Comparison of ENCODE assay signal across 1 cellular context in genomic region chr1:207152792-207153434, GRCh38.
TF ChIP-seq lines count a peak whose summit lies in the region.

No MANE protein-coding gene starts in this region.

TF ChIP-seq in HepG2, 621 proteins besides CTCF, POLR2A, EP300 and RAD21 (continued from another document and continues in another):
- peak; percentile 72 for TF ChIP-seq YY1 (IDR thresholded peaks at IDR 0.05; ENCODE audit: insufficient read depth, insufficient replicate concordance, low read depth, low read length)
- 0 out of 2 replicates have a peak, but pooled peaks have one; percentile 74 for TF ChIP-seq SALL2 (CRISPR knock-in tag; IDR thresholded peaks at IDR 0.05)
- TF ChIP-seq ZFP37 (CRISPR knock-in tag; IDR thresholded peaks at IDR 0.05; ENCODE audit: borderline replicate concordance), result no peak
- TF ChIP-seq, protein P1, sequence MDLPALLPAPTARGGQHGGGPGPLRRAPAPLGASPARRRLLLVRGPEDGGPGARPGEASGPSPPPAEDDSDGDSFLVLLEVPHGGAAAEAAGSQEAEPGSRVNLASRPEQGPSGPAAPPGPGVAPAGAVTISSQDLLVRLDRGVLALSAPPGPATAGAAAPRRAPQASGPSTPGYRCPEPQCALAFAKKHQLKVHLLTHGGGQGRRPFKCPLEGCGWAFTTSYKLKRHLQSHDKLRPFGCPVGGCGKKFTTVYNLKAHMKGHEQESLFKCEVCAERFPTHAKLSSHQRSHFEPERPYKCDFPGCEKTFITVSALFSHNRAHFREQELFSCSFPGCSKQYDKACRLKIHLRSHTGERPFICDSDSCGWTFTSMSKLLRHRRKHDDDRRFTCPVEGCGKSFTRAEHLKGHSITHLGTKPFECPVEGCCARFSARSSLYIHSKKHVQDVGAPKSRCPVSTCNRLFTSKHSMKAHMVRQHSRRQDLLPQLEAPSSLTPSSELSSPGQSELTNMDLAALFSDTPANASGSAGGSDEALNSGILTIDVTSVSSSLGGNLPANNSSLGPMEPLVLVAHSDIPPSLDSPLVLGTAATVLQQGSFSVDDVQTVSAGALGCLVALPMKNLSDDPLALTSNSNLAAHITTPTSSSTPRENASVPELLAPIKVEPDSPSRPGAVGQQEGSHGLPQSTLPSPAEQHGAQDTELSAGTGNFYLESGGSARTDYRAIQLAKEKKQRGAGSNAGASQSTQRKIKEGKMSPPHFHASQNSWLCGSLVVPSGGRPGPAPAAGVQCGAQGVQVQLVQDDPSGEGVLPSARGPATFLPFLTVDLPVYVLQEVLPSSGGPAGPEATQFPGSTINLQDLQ (CRISPR knock-in tag; IDR thresholded peaks at IDR 0.05), result no peak
- no peak for TF ChIP-seq ZNF510 (CRISPR knock-in tag; IDR thresholded peaks at IDR 0.05; ENCODE audit: low read depth)
- TF ChIP-seq ARNTL (CRISPR knock-in tag; IDR thresholded peaks at IDR 0.05), result no peak
- no peak for TF ChIP-seq ZNF33B (CRISPR knock-in tag; IDR thresholded peaks at IDR 0.05)
- TF ChIP-seq ZNF530 (CRISPR knock-in tag; IDR thresholded peaks at IDR 0.05; ENCODE audit: low read depth), result no peak
- no peak for TF ChIP-seq SCMH1 (CRISPR knock-in tag; IDR thresholded peaks at IDR 0.05; ENCODE audit: borderline replicate concordance)
- TF ChIP-seq, protein P2, sequence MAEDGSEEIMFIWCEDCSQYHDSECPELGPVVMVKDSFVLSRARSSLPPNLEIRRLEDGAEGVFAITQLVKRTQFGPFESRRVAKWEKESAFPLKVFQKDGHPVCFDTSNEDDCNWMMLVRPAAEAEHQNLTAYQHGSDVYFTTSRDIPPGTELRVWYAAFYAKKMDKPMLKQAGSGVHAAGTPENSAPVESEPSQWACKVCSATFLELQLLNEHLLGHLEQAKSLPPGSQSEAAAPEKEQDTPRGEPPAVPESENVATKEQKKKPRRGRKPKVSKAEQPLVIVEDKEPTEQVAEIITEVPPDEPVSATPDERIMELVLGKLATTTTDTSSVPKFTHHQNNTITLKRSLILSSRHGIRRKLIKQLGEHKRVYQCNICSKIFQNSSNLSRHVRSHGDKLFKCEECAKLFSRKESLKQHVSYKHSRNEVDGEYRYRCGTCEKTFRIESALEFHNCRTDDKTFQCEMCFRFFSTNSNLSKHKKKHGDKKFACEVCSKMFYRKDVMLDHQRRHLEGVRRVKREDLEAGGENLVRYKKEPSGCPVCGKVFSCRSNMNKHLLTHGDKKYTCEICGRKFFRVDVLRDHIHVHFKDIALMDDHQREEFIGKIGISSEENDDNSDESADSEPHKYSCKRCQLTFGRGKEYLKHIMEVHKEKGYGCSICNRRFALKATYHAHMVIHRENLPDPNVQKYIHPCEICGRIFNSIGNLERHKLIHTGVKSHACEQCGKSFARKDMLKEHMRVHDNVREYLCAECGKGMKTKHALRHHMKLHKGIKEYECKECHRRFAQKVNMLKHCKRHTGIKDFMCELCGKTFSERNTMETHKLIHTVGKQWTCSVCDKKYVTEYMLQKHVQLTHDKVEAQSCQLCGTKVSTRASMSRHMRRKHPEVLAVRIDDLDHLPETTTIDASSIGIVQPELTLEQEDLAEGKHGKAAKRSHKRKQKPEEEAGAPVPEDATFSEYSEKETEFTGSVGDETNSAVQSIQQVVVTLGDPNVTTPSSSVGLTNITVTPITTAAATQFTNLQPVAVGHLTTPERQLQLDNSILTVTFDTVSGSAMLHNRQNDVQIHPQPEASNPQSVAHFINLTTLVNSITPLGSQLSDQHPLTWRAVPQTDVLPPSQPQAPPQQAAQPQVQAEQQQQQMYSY (CRISPR knock-in tag; IDR thresholded peaks at IDR 0.05), result no peak
- TF ChIP-seq PPARG (CRISPR knock-in tag; conservative IDR thresholded peaks at IDR 0.05), result no peak
- no peak for TF ChIP-seq HBP1 (CRISPR knock-in tag; IDR thresholded peaks at IDR 0.05; ENCODE audit: low read depth)
- TF ChIP-seq MTERF4 (CRISPR knock-in tag; IDR thresholded peaks at IDR 0.05), result no peak
- TF ChIP-seq GLMP (CRISPR knock-in tag; IDR thresholded peaks at IDR 0.05; ENCODE audit: borderline replicate concordance), result no peak
- TF ChIP-seq FOXM1 (CRISPR knock-in tag; IDR thresholded peaks at IDR 0.05), result no peak
- TF ChIP-seq ZFP36L2 (CRISPR knock-in tag; IDR thresholded peaks at IDR 0.05), result no peak
- TF ChIP-seq HOXA3 (CRISPR knock-in tag; IDR thresholded peaks at IDR 0.05), result peak; percentile 77
- TF ChIP-seq MXD3 (CRISPR knock-in tag; IDR thresholded peaks at IDR 0.05), result no peak
- TF ChIP-seq HOXA7 (CRISPR knock-in tag; IDR thresholded peaks at IDR 0.05), result no peak
- TF ChIP-seq, protein P3, sequence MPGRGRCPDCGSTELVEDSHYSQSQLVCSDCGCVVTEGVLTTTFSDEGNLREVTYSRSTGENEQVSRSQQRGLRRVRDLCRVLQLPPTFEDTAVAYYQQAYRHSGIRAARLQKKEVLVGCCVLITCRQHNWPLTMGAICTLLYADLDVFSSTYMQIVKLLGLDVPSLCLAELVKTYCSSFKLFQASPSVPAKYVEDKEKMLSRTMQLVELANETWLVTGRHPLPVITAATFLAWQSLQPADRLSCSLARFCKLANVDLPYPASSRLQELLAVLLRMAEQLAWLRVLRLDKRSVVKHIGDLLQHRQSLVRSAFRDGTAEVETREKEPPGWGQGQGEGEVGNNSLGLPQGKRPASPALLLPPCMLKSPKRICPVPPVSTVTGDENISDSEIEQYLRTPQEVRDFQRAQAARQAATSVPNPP (CRISPR knock-in tag; IDR thresholded peaks at IDR 0.05), result peak; percentile 61; the same call in 1 of the 2 replicates
- TF ChIP-seq PAX8 (CRISPR knock-in tag; IDR thresholded peaks at IDR 0.05; ENCODE audit: borderline replicate concordance), result no peak
- no peak for TF ChIP-seq ZNF281 (CRISPR knock-in tag; IDR thresholded peaks at IDR 0.05; ENCODE audit: borderline replicate concordance)
- 0 out of 2 replicates have a peak, but pooled peaks have one; percentile 57 for TF ChIP-seq ZNF878 (CRISPR knock-in tag; IDR thresholded peaks at IDR 0.05)
- no peak for TF ChIP-seq PAWR (CRISPR knock-in tag; IDR thresholded peaks at IDR 0.05; ENCODE audit: borderline replicate concordance)
- no peak for TF ChIP-seq SNRNP70 (IDR thresholded peaks at IDR 0.05; ENCODE audit: low read depth, low read length)
- TF ChIP-seq STAG1 (CRISPR knock-in tag; IDR thresholded peaks at IDR 0.05), result no peak
- peak; percentile 64; the same call in 1 of the 2 replicates for TF ChIP-seq ZFP91 (CRISPR knock-in tag; IDR thresholded peaks at IDR 0.05; ENCODE audit: borderline replicate concordance)
- TF ChIP-seq, protein P4, sequence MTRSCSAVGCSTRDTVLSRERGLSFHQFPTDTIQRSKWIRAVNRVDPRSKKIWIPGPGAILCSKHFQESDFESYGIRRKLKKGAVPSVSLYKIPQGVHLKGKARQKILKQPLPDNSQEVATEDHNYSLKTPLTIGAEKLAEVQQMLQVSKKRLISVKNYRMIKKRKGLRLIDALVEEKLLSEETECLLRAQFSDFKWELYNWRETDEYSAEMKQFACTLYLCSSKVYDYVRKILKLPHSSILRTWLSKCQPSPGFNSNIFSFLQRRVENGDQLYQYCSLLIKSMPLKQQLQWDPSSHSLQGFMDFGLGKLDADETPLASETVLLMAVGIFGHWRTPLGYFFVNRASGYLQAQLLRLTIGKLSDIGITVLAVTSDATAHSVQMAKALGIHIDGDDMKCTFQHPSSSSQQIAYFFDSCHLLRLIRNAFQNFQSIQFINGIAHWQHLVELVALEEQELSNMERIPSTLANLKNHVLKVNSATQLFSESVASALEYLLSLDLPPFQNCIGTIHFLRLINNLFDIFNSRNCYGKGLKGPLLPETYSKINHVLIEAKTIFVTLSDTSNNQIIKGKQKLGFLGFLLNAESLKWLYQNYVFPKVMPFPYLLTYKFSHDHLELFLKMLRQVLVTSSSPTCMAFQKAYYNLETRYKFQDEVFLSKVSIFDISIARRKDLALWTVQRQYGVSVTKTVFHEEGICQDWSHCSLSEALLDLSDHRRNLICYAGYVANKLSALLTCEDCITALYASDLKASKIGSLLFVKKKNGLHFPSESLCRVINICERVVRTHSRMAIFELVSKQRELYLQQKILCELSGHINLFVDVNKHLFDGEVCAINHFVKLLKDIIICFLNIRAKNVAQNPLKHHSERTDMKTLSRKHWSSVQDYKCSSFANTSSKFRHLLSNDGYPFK (CRISPR knock-in tag; IDR thresholded peaks at IDR 0.05; ENCODE audit: borderline replicate concordance), result peak; percentile 71; the same call in 1 of the 2 replicates
- no peak for TF ChIP-seq ZNF329 (CRISPR knock-in tag; IDR thresholded peaks at IDR 0.05; ENCODE audit: low read depth)
- no peak for TF ChIP-seq ARID2 (CRISPR knock-in tag; IDR thresholded peaks at IDR 0.05; ENCODE audit: borderline replicate concordance)
- no peak for TF ChIP-seq GRHL1 (CRISPR knock-in tag; conservative IDR thresholded peaks at IDR 0.05)
- no peak for TF ChIP-seq HOXA9 (CRISPR knock-in tag; IDR thresholded peaks at IDR 0.05; ENCODE audit: borderline replicate concordance)
- peak; percentile 48; the same call in 1 of the 2 replicates for TF ChIP-seq SAP130 (CRISPR knock-in tag; IDR thresholded peaks at IDR 0.05; ENCODE audit: low read depth)
- no peak for TF ChIP-seq ZNF597 (CRISPR knock-in tag; IDR thresholded peaks at IDR 0.05)
